ENCODE assay signal across 9 cellular contexts in the genomic region with DNA sequence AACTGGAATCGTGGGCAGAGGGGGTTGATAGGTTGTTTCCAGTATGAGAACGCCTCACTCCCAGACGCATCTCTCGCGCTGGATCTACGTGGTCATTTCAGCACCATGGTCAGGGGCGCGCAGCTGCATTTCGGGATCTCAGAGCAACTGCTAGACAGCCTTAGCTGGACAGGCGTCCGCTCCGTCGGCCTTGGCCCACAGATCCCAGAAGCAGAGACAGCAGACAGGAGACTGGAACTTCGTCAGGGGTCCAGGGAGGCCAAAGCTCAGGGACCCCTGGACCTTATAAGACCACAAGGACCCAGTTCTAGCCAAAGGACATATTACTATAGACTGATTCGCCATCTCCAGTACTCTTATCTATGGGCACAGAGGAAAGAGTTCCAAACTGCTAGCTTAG. TPM values are rescaled to one million over a fixed set of nuclear protein-coding genes. Genes with fewer than 3 reads are reported as not detected.
DNase-seq lines count a peak whose midpoint lies in the region; ATAC-seq and TF ChIP-seq lines count a peak whose summit lies in the region.
"Had no signal": no experiment of that assay in that cellular context is flagged by ENCODE, and none has a peak within 500 bp of the region (broad histone marks: within the 10 kb centered on the region; RNA-seq: fewer than 3 reads in every experiment).

No MANE protein-coding gene starts in this region.

- ATAC-seq in activated CD8-positive, alpha-beta memory T cell treated with anti-CD3 and anti-CD28 coated beads, Interleukin-2, amount 10 ng/mL, durations not matched to agents 7 days and 5 days: peak; percentile 39
- ATAC-seq in GM18870 (IDR thresholded peaks at IDR 0.05; ENCODE audit: unreplicated experiment) (no peak), GM18505 (IDR thresholded peaks at IDR 0.05; ENCODE audit: unreplicated experiment) (no peak)

- TF ChIP-seq POLR2A in thyroid gland (IDR thresholded peaks at IDR 0.05) (no peak), GM18505 (IDR thresholded peaks at IDR 0.05; ENCODE audit: borderline replicate concordance, extremely low read depth, insufficient read depth, insufficient read length) (no peak)

- no peaks in the 10 kb centered on the region for H3K9me3 Mint-ChIP-seq in activated CD8-positive, alpha-beta memory T cell treated with anti-CD3 and anti-CD28 coated beads, Interleukin-2, amount 10 ng/mL, durations not matched to agents 7 days and 5 days (ENCODE audit: low read depth)
- no peaks in the 10 kb centered on the region for H3K9me3 Mint-ChIP-seq in type B pancreatic cell

- DNase-seq in activated naive CD4-positive, alpha-beta T cell treated with Interleukin-2 at 50 U/mL for 16 hours: peak; percentile 31
- no peak for DNase-seq in activated naive CD4-positive, alpha-beta T cell (lab: John Stamatoyannopoulos, UW)
- DNase-seq in activated CD8-positive, alpha-beta memory T cell treated with anti-CD3 and anti-CD28 coated beads, Interleukin-2, amount 10 ng/mL, durations not matched to agents 7 days and 5 days: peak; percentile 65
- DNase-seq in thyroid gland: peak; percentile 38 to 58
- no peak for DNase-seq in type B pancreatic cell (ENCODE audit: extremely low spot score, unreplicated experiment)

- H3K9ac ChIP-seq in iPS-18a (ENCODE audit: low read length): no peak overlapping the region
- H3K9ac ChIP-seq: BLaER1 had no signal

- WGBS in thyroid gland, 2 donors: 4 to 14% methylated on average over 7 to 14 of the region's 15 CpGs

- H3K27ac ChIP-seq in iPS-18a (ENCODE audit: low read length) (no peak overlapping the region), thyroid gland (no peak overlapping the region)
- H3K27ac ChIP-seq: BLaER1 had no signal

- H3K36me3 Mint-ChIP-seq in activated CD8-positive, alpha-beta memory T cell treated with anti-CD3 and anti-CD28 coated beads, Interleukin-2, amount 10 ng/mL, durations not matched to agents 7 days and 5 days: no peaks in the 10 kb centered on the region
- no peaks in the 10 kb centered on the region for H3K36me3 Mint-ChIP-seq in type B pancreatic cell

- no peak for TF ChIP-seq CTCF in thyroid gland (IDR thresholded peaks at IDR 0.05)
- no peak for TF ChIP-seq CTCF in type B pancreatic cell (conservative IDR thresholded peaks at IDR 0.05)

- H3K9me3 ChIP-seq in iPS-18a (ENCODE audit: control insufficient read depth, low read depth, low read length) (no peaks in the 10 kb centered on the region), thyroid gland (no peaks in the 10 kb centered on the region)

- peaks cover 6% of the 10 kb centered on the region for H3K4me1 Mint-ChIP-seq in activated CD8-positive, alpha-beta memory T cell treated with anti-CD3 and anti-CD28 coated beads, Interleukin-2, amount 10 ng/mL, durations not matched to agents 7 days and 5 days
- no peaks in the 10 kb centered on the region for H3K4me1 Mint-ChIP-seq in type B pancreatic cell (ENCODE audit: unreplicated experiment)

- intact Hi-C loops in thyroid gland (cut with DNase I): no loop called here

- H3K4me3 Mint-ChIP-seq in activated CD8-positive, alpha-beta memory T cell treated with anti-CD3 and anti-CD28 coated beads, Interleukin-2, amount 10 ng/mL, durations not matched to agents 7 days and 5 days: no peak overlapping the region
- H3K4me3 Mint-ChIP-seq in type B pancreatic cell: no peak overlapping the region

- H3K27me3 ChIP-seq in iPS-18a (ENCODE audit: control insufficient read depth, insufficient read depth, low read length) (peaks cover 95% of the 10 kb centered on the region), thyroid gland (peaks cover 22% of the 10 kb centered on the region)

- peaks cover 87% of the 10 kb centered on the region for H3K27me3 Mint-ChIP-seq in activated CD8-positive, alpha-beta memory T cell treated with anti-CD3 and anti-CD28 coated beads, Interleukin-2, amount 10 ng/mL, durations not matched to agents 7 days and 5 days
- peaks cover 93% of the 10 kb centered on the region for H3K27me3 Mint-ChIP-seq in type B pancreatic cell

- peaks cover 49% of the 10 kb centered on the region for H3K4me1 ChIP-seq in iPS-18a (ENCODE audit: control insufficient read depth, low read depth, low read length)
- H3K4me1 ChIP-seq in thyroid gland: peaks cover 0 to 9% of the 10 kb centered on the region in 2 donors

- H3K36me3 ChIP-seq in iPS-18a (ENCODE audit: control insufficient read depth, low read depth, low read length) (no peaks in the 10 kb centered on the region), thyroid gland (no peaks in the 10 kb centered on the region)
- H3K36me3 ChIP-seq: BLaER1 had no signal

- CTCF ChIA-PET in activated CD8-positive, alpha-beta memory T cell treated with anti-CD3 and anti-CD28 coated beads, Interleukin-2, amount 10 ng/mL, durations not matched to agents 7 days and 5 days (lab: Charles Lee): interaction anchor here (0.9 to 1.0 kb wide), 2 partner anchors 11 to 22 kb away, joined by 3 read pairs; no protein-coding TSS in a partner anchor

- H3K4me3 ChIP-seq in iPS-18a (ENCODE audit: low read length): peak overlapping the region; percentile 63
- H3K4me3 ChIP-seq in thyroid gland (replicated peaks in 1 of 3): no peak overlapping the region
- H3K4me3 ChIP-seq: BLaER1 had no signal

- H3K27ac Mint-ChIP-seq in activated CD8-positive, alpha-beta memory T cell treated with anti-CD3 and anti-CD28 coated beads, Interleukin-2, amount 10 ng/mL, durations not matched to agents 7 days and 5 days: no peak overlapping the region
- no peak overlapping the region for H3K27ac Mint-ChIP-seq in type B pancreatic cell

RNA-seq across cellular contexts. Expression of gene NEUROG3, which starts 5.3 kb away (rescaled TPM):
- not detected for total RNA-seq in activated CD8-positive, alpha-beta memory T cell treated with anti-CD3 and anti-CD28 coated beads, Interleukin-2, amount 10 ng/mL, durations not matched to agents 7 days and 5 days
- total RNA-seq in thyroid gland (1 to 10 TPM in 1 of 4 donors, not detected in 3; 1.9 TPM), type B pancreatic cell (ENCODE audit: low replicate concordance) (0.51 and 0.93 TPM in 2 replicates)

Comparison
In these comparisons a context has a peak if more than half of its experiments do, and no peak if none do; other contexts are left out.
1. DNase-seq: peak in activated naive CD4-positive, alpha-beta T cell treated with Interleukin-2 at 50 U/mL for 16 hours (single experiment), activated CD8-positive, alpha-beta memory T cell treated with anti-CD3 and anti-CD28 coated beads, Interleukin-2, amount 10 ng/mL, durations not matched to agents 7 days and 5 days (single experiment) and thyroid gland (2 of 2); none in activated naive CD4-positive, alpha-beta T cell (0 of 4) and type B pancreatic cell (single experiment).